In genomic region chr9:92529124-92529523, GRCh38 we compare ENCODE assay signal across 28 cellular contexts. TPM values are rescaled to one million over a fixed set of nuclear protein-coding genes. Genes with fewer than 3 reads are reported as not detected.
"Had no signal": no experiment of that assay in that cellular context is flagged by ENCODE, and none has a peak within 500 bp of the region (broad histone marks: within the 10 kb centered on the region; RNA-seq: fewer than 3 reads in every experiment).

No MANE protein-coding gene starts in this region.

- ATAC-seq: naive thymus-derived CD4-positive, alpha-beta T cell; psoas muscle; stimulated activated effector memory CD8-positive, alpha-beta T cell treated with anti-CD3 and anti-CD28 coated beads, Interleukin-12 subunit alpha, Interleukin-12 subunit beta, amount 100 ng/mL, for 72 hours; stimulated activated naive B cell treated with anti-CD40 and anti-IgM and Interleukin-4, amounts not matched to agents 10 μg/mL and 1 μg/mL and 100 μg/mL, for 72 hours had no signal

- H3K36me3 ChIP-seq: neural progenitor cell, ovary, right lobe of liver, sigmoid colon, stomach, thoracic aorta, thyroid gland, tibial nerve, upper lobe of left lung, vagina had no signal

- H3K9me3 ChIP-seq: psoas muscle, right lobe of liver, sigmoid colon, thyroid gland, upper lobe of left lung, vagina had no signal

- DNase-seq: naive thymus-derived CD4-positive, alpha-beta T cell; natural killer cell; occipital lobe; ovary; posterior cingulate gyrus; psoas muscle; right lobe of liver; sigmoid colon; small intestine; stimulated activated CD4-positive, alpha-beta T cell treated with anti-CD3 and anti-CD28 coated beads, Interleukin-15, amount 100 ng/mL, for 24 hours; stimulated activated CD4-positive, alpha-beta T cell treated with anti-CD3 and anti-CD28 coated beads, Interleukin-2, amount 100 ng/mL, for 24 hours; stimulated activated CD4-positive, alpha-beta T cell treated with anti-CD3 and anti-CD28 coated beads, Interleukin-2, amount 100 ng/mL, for 48 hours; stimulated activated CD4-positive, alpha-beta T cell treated with anti-CD3 and anti-CD28 coated beads, Interleukin-4, amount 100 ng/mL, for 24 hours; stimulated activated naive B cell treated with anti-CD40 and anti-IgM and Interleukin-4, amounts not matched to agents 10 μg/mL and 1 μg/mL and 100 μg/mL, for 72 hours; stimulated activated naive CD4-positive, alpha-beta T cell treated with Interleukin-2 at 50 U/mL for 16 hours; stomach; thyroid gland; trophoblast cell; upper lobe of left lung had no signal

- H3K27me3 ChIP-seq: neural progenitor cell, ovary, right lobe of liver, sigmoid colon, stomach, thyroid gland, tibial nerve, upper lobe of left lung, vagina had no signal

- H3K4me1 ChIP-seq: parathyroid adenoma, psoas muscle, thyroid gland, tibial nerve, upper lobe of left lung, vagina had no signal

- H3K27ac ChIP-seq: neural progenitor cell, ovary, parathyroid adenoma, psoas muscle, right lobe of liver, sigmoid colon, stomach, thoracic aorta, thyroid gland, tibial nerve, upper lobe of left lung, vagina had no signal

- H3K4me3 ChIP-seq: neural progenitor cell, ovary, psoas muscle, right lobe of liver, sigmoid colon, stomach, thoracic aorta, thyroid gland, tibial nerve, upper lobe of left lung, vagina had no signal

RNA-seq across cellular contexts. Expression of gene ECM2, which starts 6.7 kb away (rescaled TPM):
- total RNA-seq: naive thymus-derived CD4-positive, alpha-beta T cell; natural killer cell had no signal
- polyA plus RNA-seq: naive thymus-derived CD4-positive, alpha-beta T cell; neural cell had no signal

RNA-seq across cellular contexts. Expression of gene ASPN, which starts 46.8 kb away (rescaled TPM):
- total RNA-seq: naive thymus-derived CD4-positive, alpha-beta T cell; natural killer cell; progenitor cell of endocrine pancreas; renal cortical epithelial cell had no signal
- polyA plus RNA-seq: naive thymus-derived CD4-positive, alpha-beta T cell had no signal
